18 cellular contexts compared by ENCODE assay signal in genomic region chr1:8205771-8206170, GRCh38.
DNase-seq lines count a peak whose midpoint lies in the region; ATAC-seq, FAIRE-seq and TF ChIP-seq lines count a peak whose summit lies in the region.
"Had no signal": no experiment of that assay in that cellular context is flagged by ENCODE, and none has a peak within 500 bp of the region (broad histone marks: within the 10 kb centered on the region; RNA-seq: fewer than 3 reads in every experiment).

No MANE protein-coding gene starts in this region.

- WGBS in prostate gland: 90% methylated on average over 10 of the region's 10 CpGs

- TF ChIP-seq CTCF in Panc1 (IDR thresholded peaks at IDR 0.05) (no peak), prostate gland (IDR thresholded peaks at IDR 0.05) (no peak), upper lobe of right lung (IDR thresholded peaks at IDR 0.05) (no peak)

- CTCF ChIA-PET in Panc1 (lab: Charles Lee): interaction anchor here (1.2 kb wide), 1 partner anchor 32 kb away, joined by 15 read pairs; no protein-coding TSS in a partner anchor

- no peak for TF ChIP-seq POLR2A in prostate gland (IDR thresholded peaks at IDR 0.05)

- no peak overlapping the region for H3K4me3 ChIP-seq in Panc1 (ENCODE audit: low read depth in 2 of 2, low read length in 2 of 2)
- H3K4me3 ChIP-seq in prostate gland: no peak overlapping the region
- H3K4me3 ChIP-seq in upper lobe of right lung: no peak overlapping the region

- H3K4me1 ChIP-seq in Panc1 (ENCODE audit: control insufficient read depth, insufficient read depth, low read length): peaks cover 40% of the 10 kb centered on the region
- peaks cover 15% of the 10 kb centered on the region for H3K4me1 ChIP-seq in prostate gland (replicated peaks)
- peaks cover 25% of the 10 kb centered on the region for H3K4me1 ChIP-seq in upper lobe of right lung

- POLR2A ChIA-PET in Panc1 (lab: Charles Lee): interaction anchor here (0.6 kb wide), 1 partner anchor 11 kb away, joined by 10 read pairs; no protein-coding TSS in a partner anchor

- peak; percentile 43 for FAIRE-seq in A204.1 (lab: Jason Lieb, UNC)

- no peaks in the 10 kb centered on the region for H3K36me3 ChIP-seq in Panc1 (ENCODE audit: control insufficient read depth, insufficient read depth, low read length)
- H3K36me3 ChIP-seq in prostate gland: no peaks in the 10 kb centered on the region
- no peaks in the 10 kb centered on the region for H3K36me3 ChIP-seq in upper lobe of right lung

- no peak for ATAC-seq in Panc1
- no peak for ATAC-seq in GM19023 (IDR thresholded peaks at IDR 0.05; ENCODE audit: unreplicated experiment)
- no peak for ATAC-seq in upper lobe of right lung
- ATAC-seq: Right ventricle myocardium inferior had no signal

- H3K27ac ChIP-seq in Panc1 (ENCODE audit: low read length): peak overlapping the region; percentile 99
- H3K27ac ChIP-seq in prostate gland: peak overlapping the region; percentile 85 to 88
- H3K27ac ChIP-seq in upper lobe of right lung: no peak overlapping the region

- H3K27me3 ChIP-seq in Panc1 (ENCODE audit: control insufficient read depth, insufficient read depth, low read length) (no peaks in the 10 kb centered on the region), prostate gland (replicated peaks; ENCODE audit: insufficient read depth) (no peaks in the 10 kb centered on the region), upper lobe of right lung (no peaks in the 10 kb centered on the region)

- BruUV-seq in Panc1 (replicated peaks; lab: Mats Ljungman, UMichigan): no TSS peak

- DNase-seq in Panc1 (ENCODE audit: low read depth, low spot score): no peak
- DNase-seq in fibroblast of gingiva (ENCODE audit: low read depth): peak; percentile 60
- no peak for DNase-seq in prostate gland (ENCODE audit: low spot score)
- DNase-seq in stimulated activated CD4-positive, alpha-beta T cell treated with anti-CD3 and anti-CD28 coated beads, Interleukin-15, amount 100 ng/mL, for 24 hours: no peak
- DNase-seq in HuH-7 (ENCODE audit: low spot score): no peak
- DNase-seq in upper lobe of right lung: no peak
- DNase-seq: CD4-positive, CD25-positive, alpha-beta regulatory T cell; DMS53; HCEC 1CT; NCI-H1048; NCI-H2107; NCI-H345; NCI-H69; NK-92 treated with Interleukin-12 subunit alpha and Interleukin-12 subunit beta, amount 100 ng/mL, for 24 hours; OCI-M1 had no signal

- intact Hi-C loops in Panc1 (cut with micrococcal nuclease; ENCODE audit: unreplicated experiment) (no loop called here), prostate gland (cut with DNase I) (no loop called here), upper lobe of right lung (cut with DNase I) (no loop called here)

- in situ Hi-C loops in Panc1 (cut with HindIII; ENCODE audit: low pct_unique_long_range_greater_than_20kb, low sequenced_read_pairs): no loop called here

- no peaks in the 10 kb centered on the region for H3K9me3 ChIP-seq in Panc1 (ENCODE audit: control insufficient read depth, insufficient read depth, low read depth, low read length)
- H3K9me3 ChIP-seq in prostate gland: no peaks in the 10 kb centered on the region
- H3K9me3 ChIP-seq in upper lobe of right lung: no peaks in the 10 kb centered on the region
